ENCODE assay signal across 20 cellular contexts in the genomic region with DNA sequence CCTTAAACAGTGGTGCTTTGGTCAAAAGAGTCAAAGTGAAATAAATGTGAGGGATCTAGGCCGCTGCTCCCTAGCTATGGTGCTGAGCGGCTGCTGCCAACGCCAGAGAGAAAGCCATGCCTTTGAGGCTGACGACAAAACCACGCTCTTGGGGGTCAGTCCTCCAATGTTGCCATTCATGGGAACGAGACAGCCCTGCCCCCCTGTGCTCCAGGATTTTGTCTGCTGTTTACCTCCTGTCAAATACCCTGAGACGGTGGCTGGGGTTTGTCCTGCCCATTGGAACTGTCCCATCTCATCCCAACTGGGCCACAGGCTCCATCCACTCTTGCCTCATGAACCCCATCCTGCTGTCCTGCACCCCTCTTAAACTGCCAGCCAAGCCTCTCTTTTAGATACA.
"Had no signal": no experiment of that assay in that cellular context is flagged by ENCODE, and none has a peak within 500 bp of the region (broad histone marks: within the 10 kb centered on the region; RNA-seq: fewer than 3 reads in every experiment).

No MANE protein-coding gene starts in this region.

- H3K4me1 ChIP-seq: foreskin keratinocyte, parathyroid adenoma, testis had no signal

- H3K36me3 ChIP-seq: brain microvascular endothelial cell, left lung, upper lobe of left lung had no signal

- H3K9me3 ChIP-seq: left lung, testis, upper lobe of left lung had no signal

- H3K4me3 ChIP-seq: left lung, SK-N-MC, testis, upper lobe of left lung had no signal

- H3K27me3 ChIP-seq: brain microvascular endothelial cell, foreskin keratinocyte, left lung, testis, upper lobe of left lung had no signal

- DNase-seq: activated B cell treated with CpG ODN at 0.5 μM for 24 hours; activated CD4-positive, alpha-beta memory T cell treated with anti-CD3 and anti-CD28 coated beads for 36 hours; activated CD4-positive, alpha-beta T cell treated with anti-CD3 and anti-CD28 coated beads for 4 hours; activated naive CD4-positive, alpha-beta T cell treated with Interleukin-2 at 50 U/mL for 16 hours; activated naive CD8-positive, alpha-beta T cell treated with anti-CD3 and anti-CD28 coated beads, Interleukin-2, amount 10 ng/mL, durations not matched to agents 7 days and 5 days; brain microvascular endothelial cell; cerebellar nuclear complex; foreskin keratinocyte; glutamatergic neuron; kidney; left lung; mammary epithelial cell; midbrain; small intestine; stimulated activated CD4-positive, alpha-beta T cell treated with anti-CD3 and anti-CD28 coated beads, Interleukin-15, amount 100 ng/mL, for 24 hours; stimulated activated CD4-positive, alpha-beta T cell treated with anti-CD3 and anti-CD28 coated beads, Interleukin-2, amount 100 ng/mL, for 48 hours; testis; upper lobe of left lung had no signal

- H3K79me2 ChIP-seq: parathyroid adenoma had no signal

- H3K9ac ChIP-seq: parathyroid adenoma had no signal

- H2AFZ ChIP-seq: parathyroid adenoma had no signal

- H3K27ac ChIP-seq: brain microvascular endothelial cell, foreskin keratinocyte, left lung, parathyroid adenoma, SK-N-MC, testis, upper lobe of left lung had no signal
